In the genomic region with DNA sequence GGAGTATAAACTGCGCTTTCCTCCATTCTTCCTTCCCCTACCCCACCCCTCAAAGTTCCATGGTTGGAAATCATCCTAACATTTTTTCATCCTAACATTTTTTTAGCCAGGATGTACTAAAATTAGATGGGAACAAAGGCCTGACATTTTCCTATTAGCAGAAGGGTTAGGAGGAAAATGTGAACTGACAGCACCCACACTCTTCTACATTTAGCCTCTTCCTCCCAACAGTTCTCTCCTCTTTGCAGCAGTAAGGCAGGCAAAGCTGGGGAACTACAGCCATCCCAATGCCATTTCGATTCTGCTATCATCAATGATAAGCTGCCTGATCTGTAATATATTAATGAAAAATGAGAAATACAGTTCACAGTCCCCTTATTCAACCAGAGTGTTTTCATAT, we compare ENCODE assay signal across 16 cellular contexts. TPM values are rescaled to one million over a fixed set of nuclear protein-coding genes. Genes with fewer than 3 reads are reported as not detected.
A peak's percentile ranks its signal among the peaks of the same experiment; 100 is the strongest.
DNase-seq lines count a peak whose midpoint lies in the region; ATAC-seq and TF ChIP-seq lines count a peak whose summit lies in the region.
"Had no signal": no experiment of that assay in that cellular context is flagged by ENCODE, and none has a peak within 500 bp of the region (broad histone marks: within the 10 kb centered on the region; RNA-seq: fewer than 3 reads in every experiment).

No MANE protein-coding gene starts in this region.

- peak in 4 of 8 donors; percentile 50 to 74 (median 53) for ATAC-seq in heart right ventricle
- ATAC-seq in Right ventricle myocardium superior (ENCODE audit: poor library complexity) = no peak
- no peak for ATAC-seq in stimulated activated naive CD8-positive, alpha-beta T cell treated with anti-CD3 and anti-CD28 coated beads, Interleukin-15, amount 100 ng/mL, for 72 hours
- no peak for ATAC-seq in GM18867 (IDR thresholded peaks at IDR 0.05; ENCODE audit: unreplicated experiment)
- ATAC-seq: CD8-positive, alpha-beta T cell; HepG2 had no signal

- H4K20me1 ChIP-seq in Karpas-422 (ENCODE audit: insufficient read depth, low read depth, low read length) = no peaks in the 10 kb centered on the region
- H4K20me1 ChIP-seq: BLaER1 treated with 17β-estradiol and CSF1 and Interleukin-3, amounts not matched to agents 10 nM and 100 nM had no signal

- no peaks in the 10 kb centered on the region for H3K9me2 ChIP-seq in Karpas-422 (replicated peaks; ENCODE audit: insufficient read depth, low read length)

- peak overlapping the region in 6 of 10 donors; percentile 5 to 66 (median 40) for H3K27ac ChIP-seq in heart right ventricle
- H3K27ac ChIP-seq in Karpas-422 (ENCODE audit: low read length) = no peak overlapping the region
- H3K27ac ChIP-seq in iPS-18a (ENCODE audit: low read length) = no peak overlapping the region
- H3K27ac ChIP-seq: BLaER1 treated with 17β-estradiol and CSF1 and Interleukin-3, amounts not matched to agents 10 nM and 100 nM had no signal

- H3K79me2 ChIP-seq in Karpas-422 (ENCODE audit: low read length) = peaks cover 13% of the 10 kb centered on the region; the same call in 1 of the 2 replicates

- H3K4me3 ChIP-seq in heart right ventricle (no peak overlapping the region), Karpas-422 (ENCODE audit: low read length) (no peak overlapping the region), iPS-18a (ENCODE audit: low read length) (no peak overlapping the region)
- H3K4me3 ChIP-seq: BLaER1 treated with 17β-estradiol and CSF1 and Interleukin-3, amounts not matched to agents 10 nM and 100 nM had no signal

- H3K9me3 Mint-ChIP-seq in stimulated activated naive CD8-positive, alpha-beta T cell treated with anti-CD3 and anti-CD28 coated beads, Interleukin-15, amount 100 ng/mL, for 72 hours = no peaks in the 10 kb centered on the region
- H3K9me3 Mint-ChIP-seq: CD8-positive, alpha-beta T cell; H9; IgD-negative memory B cell had no signal

- no peaks in the 10 kb centered on the region for H3K9me3 ChIP-seq in heart right ventricle
- no peaks in the 10 kb centered on the region for H3K9me3 ChIP-seq in Karpas-422 (ENCODE audit: low read length)
- H3K9me3 ChIP-seq in iPS-18a (ENCODE audit: control insufficient read depth, low read depth, low read length) = no peaks in the 10 kb centered on the region
- H3K9me3 ChIP-seq: BLaER1 treated with 17β-estradiol and CSF1 and Interleukin-3, amounts not matched to agents 10 nM and 100 nM had no signal

- POLR2A ChIA-PET in GM10248 (lab: Yijun Ruan, JAX) = interaction anchor here (0.7 kb wide), 1 partner anchor 224 kb away, joined by 3 read pairs; no protein-coding TSS in a partner anchor

- H3K9ac ChIP-seq in Karpas-422 (ENCODE audit: low read length) (no peak overlapping the region), iPS-18a (ENCODE audit: low read length) (peak overlapping the region; percentile 15)
- H3K9ac ChIP-seq: BLaER1 treated with 17β-estradiol and CSF1 and Interleukin-3, amounts not matched to agents 10 nM and 100 nM had no signal

- H3K4me1 ChIP-seq in heart right ventricle (peaks cover 0 to 41% (median 29%) of the 10 kb centered on the region in 9 donors), Karpas-422 (ENCODE audit: low read length) (no peaks in the 10 kb centered on the region), iPS-18a (ENCODE audit: control insufficient read depth, low read depth, low read length) (peaks cover 19% of the 10 kb centered on the region)

- CTCF ChIA-PET in GM10248 (lab: Yijun Ruan, JAX) = interaction anchor here (1.2 to 4.3 kb wide), 6 partner anchors 9 to 152 kb away, joined by 3 to 19 read pairs (median 4); no protein-coding TSS in a partner anchor

- TF ChIP-seq CTCF in heart right ventricle (IDR thresholded peaks at IDR 0.05) (no peak), GM10248 (IDR thresholded peaks at IDR 0.05; ENCODE audit: control extremely low read depth, extremely low read depth, low read depth, missing control alignments) (no peak)

- no peak overlapping the region for H2AFZ ChIP-seq in Karpas-422 (ENCODE audit: low read length)

- no peaks in the 10 kb centered on the region for H3K4me1 Mint-ChIP-seq in stimulated activated naive CD8-positive, alpha-beta T cell treated with anti-CD3 and anti-CD28 coated beads, Interleukin-15, amount 100 ng/mL, for 72 hours
- H3K4me1 Mint-ChIP-seq: B cell had no signal

- H3K4me2 ChIP-seq in Karpas-422 (ENCODE audit: low read depth, low read length, poor library complexity, severe bottlenecking) = no peak overlapping the region
- H3K4me2 ChIP-seq: BLaER1 treated with 17β-estradiol and CSF1 and Interleukin-3, amounts not matched to agents 10 nM and 100 nM had no signal

- intact Hi-C loops in heart right ventricle (cut with DNase I) = loop anchor here in 1 of 10 donors (10.0 kb wide), 1 partner anchor 59 kb away; no protein-coding TSS in a partner anchor
- intact Hi-C loops in Right ventricle myocardium superior (cut with DNase I) = no loop called here

- H3K4me3 Mint-ChIP-seq in stimulated activated naive CD8-positive, alpha-beta T cell treated with anti-CD3 and anti-CD28 coated beads, Interleukin-15, amount 100 ng/mL, for 72 hours = no peak overlapping the region
- H3K4me3 Mint-ChIP-seq: B cell; CD8-positive, alpha-beta T cell; H9 had no signal

- no peaks in the 10 kb centered on the region for H3K27me3 Mint-ChIP-seq in stimulated activated naive CD8-positive, alpha-beta T cell treated with anti-CD3 and anti-CD28 coated beads, Interleukin-15, amount 100 ng/mL, for 72 hours
- H3K27me3 Mint-ChIP-seq: B cell, IgD-negative memory B cell had no signal

- peaks cover 0 to 67% (median 10%) of the 10 kb centered on the region in 9 donors for H3K36me3 ChIP-seq in heart right ventricle
- H3K36me3 ChIP-seq in Karpas-422 (ENCODE audit: insufficient read depth, low read length) = peaks cover 37% of the 10 kb centered on the region; the same call in 1 of the 2 replicates
- H3K36me3 ChIP-seq in iPS-18a (ENCODE audit: control insufficient read depth, low read depth, low read length) = peaks cover 14% of the 10 kb centered on the region

- H3K27me3 ChIP-seq in heart right ventricle = no peaks in the 10 kb centered on the region
- no peaks in the 10 kb centered on the region for H3K27me3 ChIP-seq in Karpas-422 (ENCODE audit: low read length)
- H3K27me3 ChIP-seq in iPS-18a (ENCODE audit: control insufficient read depth, insufficient read depth, low read length) = no peaks in the 10 kb centered on the region
- H3K27me3 ChIP-seq: BLaER1 treated with 17β-estradiol and CSF1 and Interleukin-3, amounts not matched to agents 10 nM and 100 nM had no signal

- DNase-seq in heart right ventricle = no peak
- DNase-seq in Right ventricle myocardium superior = no peak
- DNase-seq in Karpas-422 = peak; percentile 23
- DNase-seq in GM10248 (ENCODE audit: extremely low spot score) = no peak
- DNase-seq in stimulated activated naive CD8-positive, alpha-beta T cell treated with anti-CD3 and anti-CD28 coated beads, Interleukin-15, amount 100 ng/mL, for 72 hours = no peak
- DNase-seq: 8988T; Calu3; CD8-positive, alpha-beta T cell; DMS79 treated with DMSO at 0.1 percent for 48 hours; H9 had no signal

- WGBS in heart right ventricle, 2 donors = 57 to 59% methylated on average over 2 of the region's 2 CpGs

- no peak overlapping the region for H3K27ac Mint-ChIP-seq in stimulated activated naive CD8-positive, alpha-beta T cell treated with anti-CD3 and anti-CD28 coated beads, Interleukin-15, amount 100 ng/mL, for 72 hours
- H3K27ac Mint-ChIP-seq: B cell; CD8-positive, alpha-beta T cell; IgD-negative memory B cell had no signal

RNA-seq across cellular contexts. Expression of a gene that starts 11.4 kb away (rescaled TPM):
- total RNA-seq in heart right ventricle (10 to 100 TPM; 19.0 to 42.9 (median 31.3) TPM), Right ventricle myocardium superior (38.1 TPM)
- polyA plus RNA-seq in heart right ventricle = 10 to 100 TPM; 11.6 to 25.5 TPM
- 72.5 and 148 TPM in 2 replicates for total RNA-seq in Karpas-422 (2014; rRNA removed; shearing (Covaris generic); ENCODE audit: low replicate concordance)

RNA-seq across cellular contexts. Expression of a gene that starts 36.1 kb away (rescaled TPM):
- 10 to 100 TPM; 12.0 to 18.8 (median 13.0) TPM for total RNA-seq in heart right ventricle
- 10 to 100 TPM in 1 of 2 donors, 1 to 10 TPM in 1; 7.4 to 18.7 TPM for polyA plus RNA-seq in heart right ventricle
- total RNA-seq in Right ventricle myocardium superior = 11.9 TPM
- 24.9 and 38.3 TPM in 2 replicates for total RNA-seq in Karpas-422 (2014; rRNA removed; shearing (Covaris generic); ENCODE audit: low replicate concordance)

RNA-seq across cellular contexts. Expression of a gene that starts 46.0 kb away (rescaled TPM):
- total RNA-seq in heart right ventricle = 10 to 100 TPM; 11.2 to 17.4 (median 14.1) TPM
- polyA plus RNA-seq in heart right ventricle = 1 to 10 TPM; 5.3 to 7.1 TPM
- 12.1 TPM for total RNA-seq in Right ventricle myocardium superior
- 11.4 and 13.1 TPM in 2 replicates for total RNA-seq in Karpas-422 (2014; rRNA removed; shearing (Covaris generic); ENCODE audit: low replicate concordance)

Comparison
In these comparisons a context has a peak if more than half of its experiments do, and no peak if none do; other contexts are left out.
1. H3K27ac ChIP-seq: peak in heart right ventricle (6 of 10); none in Karpas-422 (single experiment) and iPS-18a (single experiment).